10 cellular contexts compared by ENCODE assay signal in the genomic region with DNA sequence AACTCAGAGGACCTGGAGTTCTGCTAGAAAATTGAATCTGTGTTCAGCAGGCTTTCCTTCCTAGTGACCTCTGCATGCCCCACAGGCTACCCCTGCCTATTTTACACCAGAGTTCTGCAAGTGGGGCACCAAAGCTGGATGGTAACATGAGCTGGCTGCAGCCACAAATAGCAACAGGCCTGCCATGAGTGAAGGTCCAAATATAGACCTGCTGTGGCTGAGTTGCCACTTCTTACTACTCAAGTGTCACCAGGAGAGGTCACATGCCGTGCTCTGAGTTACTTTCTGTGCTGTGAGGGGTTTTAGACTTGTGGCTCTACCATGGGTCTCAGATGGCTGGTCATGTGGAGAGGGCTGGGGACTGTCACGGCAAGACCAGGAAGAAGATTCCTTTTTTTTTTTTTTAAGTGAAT. TPM values are rescaled to one million over a fixed set of nuclear protein-coding genes. Genes with fewer than 3 reads are reported as not detected.
DNase-seq lines count a peak whose midpoint lies in the region; ATAC-seq and TF ChIP-seq lines count a peak whose summit lies in the region.
"Had no signal": no experiment of that assay in that cellular context is flagged by ENCODE, and none has a peak within 500 bp of the region (broad histone marks: within the 10 kb centered on the region; RNA-seq: fewer than 3 reads in every experiment).

A gene with protein sequence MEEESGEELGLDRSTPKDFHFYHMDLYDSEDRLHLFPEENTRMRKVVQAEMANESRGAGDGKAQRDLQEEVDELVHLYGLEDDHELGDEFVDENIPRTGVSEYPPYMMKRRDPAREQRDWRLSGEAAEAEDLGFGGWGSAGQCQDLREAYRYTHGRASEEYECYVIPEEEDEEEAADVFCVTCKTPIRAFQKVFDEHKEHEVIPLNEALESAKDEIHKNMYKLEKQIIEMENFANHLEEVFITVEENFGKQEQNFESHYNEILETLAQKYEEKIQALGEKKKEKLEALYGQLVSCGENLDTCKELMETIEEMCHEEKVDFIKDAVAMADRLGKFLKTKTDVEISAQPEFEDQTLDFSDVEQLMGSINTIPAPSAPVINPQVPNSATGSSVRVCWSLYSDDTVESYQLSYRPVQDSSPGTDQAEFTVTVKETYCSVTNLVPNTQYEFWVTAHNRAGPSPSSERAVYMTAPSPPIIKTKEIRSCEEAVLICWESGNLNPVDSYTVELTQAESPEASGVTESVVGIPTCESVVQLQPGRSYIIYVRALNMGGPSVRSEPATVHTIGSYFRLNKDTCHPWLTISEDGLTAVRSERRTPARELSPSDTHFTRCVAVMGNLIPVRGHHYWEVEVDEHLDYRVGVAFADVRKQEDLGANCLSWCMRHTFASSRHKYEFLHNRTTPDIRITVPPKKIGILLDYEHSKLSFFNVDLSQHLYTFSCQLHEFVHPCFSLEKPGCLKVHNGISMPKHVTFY (minus strand): TSS at position 76 of the 413 bp plus-strand sequence. CDS start 18,679 bp downstream, outside the sequence.

- no peaks in the 10 kb centered on the region for H3K9me3 Mint-ChIP-seq in activated T-cell treated with anti-CD3 and anti-CD28 coated beads, Interleukin-2, amount 50 U/mL, for 24 hours
- no peaks in the 10 kb centered on the region for H3K9me3 Mint-ChIP-seq in activated CD4-positive, alpha-beta T cell treated with anti-CD3 and anti-CD28 coated beads for 36 hours (ENCODE audit: low read depth)
- H3K9me3 Mint-ChIP-seq: activated naive CD8-positive, alpha-beta T cell treated with anti-CD3 and anti-CD28 coated beads, Interleukin-2, amount 10 ng/mL, durations not matched to agents 7 days and 5 days had no signal

- intact Hi-C loops in right cardiac atrium (cut with DNase I) = loop anchor here in 1 of 4 donors (10.0 kb wide), 1 partner anchor 271 kb away; no protein-coding TSS in a partner anchor
- intact Hi-C loops in activated CD4-positive, alpha-beta T cell treated with anti-CD3 and anti-CD28 coated beads for 36 hours (cut with DNase I, micrococcal nuclease) = no loop called here

- peaks cover 12% of the 10 kb centered on the region for H3K27me3 Mint-ChIP-seq in activated T-cell treated with anti-CD3 and anti-CD28 coated beads, Interleukin-2, amount 50 U/mL, for 24 hours
- peaks cover 8% of the 10 kb centered on the region for H3K27me3 Mint-ChIP-seq in activated CD4-positive, alpha-beta T cell treated with anti-CD3 and anti-CD28 coated beads for 36 hours

- H3K4me3 Mint-ChIP-seq in activated T-cell treated with anti-CD3 and anti-CD28 coated beads, Interleukin-2, amount 50 U/mL, for 24 hours = no peak within 1 kb of the TSS
- no peak within 1 kb of the TSS for H3K4me3 Mint-ChIP-seq in activated CD4-positive, alpha-beta T cell treated with anti-CD3 and anti-CD28 coated beads for 36 hours
- H3K4me3 Mint-ChIP-seq: activated naive CD8-positive, alpha-beta T cell treated with anti-CD3 and anti-CD28 coated beads, Interleukin-2, amount 10 ng/mL, durations not matched to agents 7 days and 5 days had no signal

- H4K20me1 ChIP-seq in KMS-11 (ENCODE audit: insufficient read depth) = no peaks in the 10 kb centered on the region

- no peaks in the 10 kb centered on the region for H3K27me3 ChIP-seq in KMS-11 (ENCODE audit: insufficient read depth, low read depth)
- no peaks in the 10 kb centered on the region for H3K27me3 ChIP-seq in right cardiac atrium (ENCODE audit: control insufficient read depth, insufficient read depth)

- H3K36me3 ChIP-seq in KMS-11 (ENCODE audit: insufficient read depth) = no peaks in the 10 kb centered on the region

- H3K79me2 ChIP-seq in KMS-11 (ENCODE audit: insufficient read depth, low read depth) = peaks cover 6% of the 10 kb centered on the region; the same call in 1 of the 2 replicates

- no peak within 1 kb of the TSS for H3K27ac Mint-ChIP-seq in activated T-cell treated with anti-CD3 and anti-CD28 coated beads, Interleukin-2, amount 50 U/mL, for 24 hours
- no peak within 1 kb of the TSS for H3K27ac Mint-ChIP-seq in activated CD4-positive, alpha-beta T cell treated with anti-CD3 and anti-CD28 coated beads for 36 hours
- H3K27ac Mint-ChIP-seq: activated naive CD8-positive, alpha-beta T cell treated with anti-CD3 and anti-CD28 coated beads, Interleukin-2, amount 10 ng/mL, durations not matched to agents 7 days and 5 days had no signal

- H3K4me3 ChIP-seq in KMS-11 (IDR thresholded peaks at IDR 0.05; ENCODE audit: insufficient read depth, low read depth, low read length) (no peak within 1 kb of the TSS), right cardiac atrium (ENCODE audit: low read length) (peak within 1 kb of the TSS; percentile 63)

- 46% methylated on average over 2 of the region's 2 CpGs for WGBS in right cardiac atrium

- POLR2A ChIA-PET in activated CD4-positive, alpha-beta T cell treated with anti-CD3 and anti-CD28 coated beads for 36 hours (lab: Charles Lee) = no interaction called here

- H3K4me1 Mint-ChIP-seq in activated T-cell treated with anti-CD3 and anti-CD28 coated beads, Interleukin-2, amount 50 U/mL, for 24 hours (ENCODE audit: low read depth) = peaks cover 19% of the 10 kb centered on the region
- H3K4me1 Mint-ChIP-seq in activated CD4-positive, alpha-beta T cell treated with anti-CD3 and anti-CD28 coated beads for 36 hours = peaks cover 17% of the 10 kb centered on the region

- H3K4me1 ChIP-seq in KMS-11 (ENCODE audit: low read depth, poor library complexity, severe bottlenecking) (peaks cover 40% of the 10 kb centered on the region), right cardiac atrium (ENCODE audit: control insufficient read depth, insufficient read depth, low read length) (no peaks in the 10 kb centered on the region)

- ATAC-seq in GM18499 (IDR thresholded peaks at IDR 0.05; ENCODE audit: insufficient read depth, unreplicated experiment) (peak; percentile 43), GM21786 (IDR thresholded peaks at IDR 0.05; ENCODE audit: unreplicated experiment) (peak; percentile 68), right cardiac atrium (peak; percentile 30 to 60)
- ATAC-seq in activated CD4-positive, alpha-beta T cell treated with anti-CD3 and anti-CD28 coated beads for 36 hours = no peak

- H3K4me2 ChIP-seq in KMS-11 = peak within 1 kb of the TSS; percentile 72

- peak within 1 kb of the TSS; percentile 64 for H2AFZ ChIP-seq in KMS-11 (ENCODE audit: low read depth)

- H3K9ac ChIP-seq in KMS-11 = peak within 1 kb of the TSS; percentile 18; the same call in 1 of the 2 replicates

- H3K36me3 Mint-ChIP-seq in activated T-cell treated with anti-CD3 and anti-CD28 coated beads, Interleukin-2, amount 50 U/mL, for 24 hours (ENCODE audit: low read depth) = peaks cover 5% of the 10 kb centered on the region
- H3K36me3 Mint-ChIP-seq in activated CD4-positive, alpha-beta T cell treated with anti-CD3 and anti-CD28 coated beads for 36 hours (ENCODE audit: low read depth) = no peaks in the 10 kb centered on the region

- 0 out of 2 replicates have a peak, but pooled peaks have one; percentile 25 for TF ChIP-seq CTCF in KMS-11 (conservative IDR thresholded peaks at IDR 0.05; ENCODE audit: low read depth, low read length)

- peak within 1 kb of the TSS; percentile 67 for H3K27ac ChIP-seq in KMS-11
- H3K27ac ChIP-seq in right cardiac atrium (ENCODE audit: low read length) = peak within 1 kb of the TSS; percentile 64
- H3K27ac ChIP-seq: HL-60 had no signal

- peak; percentile 23 to 69 (median 65) for DNase-seq in right cardiac atrium
- DNase-seq in activated CD8-positive, alpha-beta memory T cell treated with anti-CD3 and anti-CD28 coated beads, Interleukin-2, amount 50 U/mL, for 4 hours = no peak
- DNase-seq in activated T-cell treated with anti-CD3 and anti-CD28 coated beads, Interleukin-2, amount 50 U/mL, for 24 hours = no peak
- no peak for DNase-seq in stimulated activated CD4-positive, alpha-beta T cell treated with anti-CD3 and anti-CD28 coated beads, Interleukin-1b, Interleukin-23, amount 100 ng/mL, for 48 hours
- DNase-seq in activated CD4-positive, alpha-beta T cell treated with anti-CD3 and anti-CD28 coated beads for 36 hours = no peak
- DNase-seq: activated naive CD8-positive, alpha-beta T cell treated with anti-CD3 and anti-CD28 coated beads, Interleukin-2, amount 10 ng/mL, durations not matched to agents 7 days and 5 days had no signal

- CTCF ChIA-PET in activated CD4-positive, alpha-beta T cell treated with anti-CD3 and anti-CD28 coated beads for 36 hours (lab: Charles Lee) = no interaction called here

- H3K9me3 ChIP-seq in right cardiac atrium (ENCODE audit: control insufficient read depth, low read length) = no peaks in the 10 kb centered on the region

RNA-seq across cellular contexts. Expression of the gene that starts here (rescaled TPM):
- 100 to 1,000 TPM in 3 of 4 donors, 10 to 100 TPM in 1; 49.4 to 117 (median 109) TPM for total RNA-seq in right cardiac atrium
- 39.1 TPM for polyA plus RNA-seq in right cardiac atrium
- total RNA-seq in activated CD4-positive, alpha-beta T cell treated with anti-CD3 and anti-CD28 coated beads for 36 hours = not detected
- total RNA-seq: activated naive CD8-positive, alpha-beta T cell treated with anti-CD3 and anti-CD28 coated beads, Interleukin-2, amount 10 ng/mL, durations not matched to agents 7 days and 5 days had no signal

Comparison
In these comparisons a context has a peak if more than half of its experiments do, and no peak if none do; other contexts are left out.
1. RNA of the gene that starts here (total RNA-seq): 49.4 to 117 TPM in right cardiac atrium; not detected in activated CD4-positive, alpha-beta T cell treated with anti-CD3 and anti-CD28 coated beads for 36 hours; every median in the first group is over 10 times any median in the second.
2. DNase-seq: peak in right cardiac atrium (3 of 3); none in activated CD8-positive, alpha-beta memory T cell treated with anti-CD3 and anti-CD28 coated beads, Interleukin-2, amount 50 U/mL, for 4 hours (single experiment), activated T-cell treated with anti-CD3 and anti-CD28 coated beads, Interleukin-2, amount 50 U/mL, for 24 hours (single experiment), stimulated activated CD4-positive, alpha-beta T cell treated with anti-CD3 and anti-CD28 coated beads, Interleukin-1b, Interleukin-23, amount 100 ng/mL, for 48 hours (single experiment) and activated CD4-positive, alpha-beta T cell treated with anti-CD3 and anti-CD28 coated beads for 36 hours (single experiment).